8 cellular contexts compared by ENCODE assay signal in the genomic region with DNA sequence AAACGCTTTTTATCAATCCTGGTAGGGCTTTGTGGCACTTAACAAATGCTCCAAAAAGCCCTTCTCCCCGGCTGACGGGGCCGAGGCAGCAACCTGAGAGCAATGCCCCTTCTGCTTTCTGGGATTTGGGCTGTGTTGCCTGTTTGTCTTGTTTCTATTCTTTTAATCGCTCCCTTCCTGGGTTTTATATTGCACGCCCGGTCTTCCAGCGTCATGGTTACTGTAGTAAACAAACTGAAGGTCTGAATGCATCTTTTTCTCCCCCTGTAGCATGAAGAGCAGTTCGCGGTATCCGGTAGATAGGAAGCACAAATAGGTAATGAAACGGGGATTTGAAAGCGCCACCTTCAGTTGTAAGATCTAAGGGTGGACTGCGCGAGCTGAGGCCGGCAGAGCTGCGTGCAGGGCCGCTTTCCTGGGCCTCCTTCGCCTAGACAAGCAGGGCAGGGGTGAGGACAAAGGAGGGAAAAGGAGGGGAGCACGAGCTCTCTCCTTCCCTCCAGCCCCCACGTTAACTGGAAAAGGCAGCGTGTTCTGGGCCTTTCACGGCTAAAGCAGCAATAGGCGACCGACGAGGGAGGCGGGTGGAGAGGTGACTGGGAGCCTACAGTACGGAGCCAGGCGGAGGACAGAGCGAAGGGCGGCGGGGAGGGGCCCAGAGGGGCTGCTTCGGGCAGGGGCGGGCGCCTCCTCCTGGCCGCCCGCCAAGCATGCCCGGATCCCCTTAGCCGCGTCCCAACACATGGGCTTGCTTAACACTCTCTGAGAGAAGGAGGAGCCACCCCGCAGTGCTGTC. TPM values are rescaled to one million over a fixed set of nuclear protein-coding genes. Genes with fewer than 3 reads are reported as not detected.
DNase-seq lines count a peak whose midpoint lies in the region; ATAC-seq, FAIRE-seq and TF ChIP-seq lines count a peak whose summit lies in the region.

No MANE protein-coding gene starts in this region.

- H2BK15ac ChIP-seq in H9 (ENCODE audit: low read depth, low read length) = no peak overlapping the region

- peak overlapping the region; percentile 27 for H3K9ac ChIP-seq in H9 (ENCODE audit: extremely low read depth, insufficient read length, low read length)

- H2BK12ac ChIP-seq in H9 (ENCODE audit: insufficient read length, low read depth, low read length) = no peak overlapping the region

- H3K36me3 Mint-ChIP-seq in H9 (ENCODE audit: insufficient read depth in 1 of 3, low read depth in 3 of 3) (no peaks in the 10 kb centered on the region), neural crest cell (ENCODE audit: low read depth) (no peaks in the 10 kb centered on the region)
- H3K36me3 Mint-ChIP-seq in activated T-cell treated with anti-CD3 and anti-CD28 coated beads, Interleukin-2, amount 50 U/mL, for 4 hours (ENCODE audit: insufficient read depth) = no peaks in the 10 kb centered on the region

- H3K27ac Mint-ChIP-seq in H9 (peak overlapping the region; percentile 56 to 98 (median 98)), neural crest cell (ENCODE audit: unreplicated experiment) (peak overlapping the region; percentile 94)

- WGBS in H9 (ENCODE audit: extremely low coverage, insufficient read length, low lambda C conversion rate) = no CpG with 5 or more reads among the region's 41 CpGs
- 2 to 10% methylated on average over 28 to 34 of the region's 41 CpGs for WGBS in upper lobe of left lung, 2 donors

- H4K5ac ChIP-seq in H9 (ENCODE audit: insufficient read length, low read depth, low read length) = no peak overlapping the region

- no peak overlapping the region for H4K8ac ChIP-seq in H9 (replicated peaks; ENCODE audit: insufficient read length, low read depth, low read length)

- no peaks in the 10 kb centered on the region for H4K20me1 ChIP-seq in H9 (ENCODE audit: control insufficient read depth, insufficient read depth, insufficient read length)

- TF ChIP-seq CTCF in GM12874 (IDR thresholded peaks at IDR 0.05; ENCODE audit: insufficient read depth, low read depth, low read length) = peak; percentile 66
- TF ChIP-seq CTCF in H9 (conservative IDR thresholded peaks at IDR 0.05) = peak; percentile 82
- TF ChIP-seq CTCF in neural crest cell (conservative IDR thresholded peaks at IDR 0.05) = peak; percentile 62
- TF ChIP-seq CTCF in upper lobe of left lung (IDR thresholded peaks at IDR 0.05) = no peak

- H3K23me2 ChIP-seq in H9 (ENCODE audit: insufficient read length, low read depth, low read length, poor library complexity, severe bottlenecking) = peaks cover 5% of the 10 kb centered on the region

- no peak overlapping the region for H2BK20ac ChIP-seq in H9 (ENCODE audit: low read depth, low read length, poor library complexity, severe bottlenecking)

- no peak for TF ChIP-seq EP300 in upper lobe of left lung (IDR thresholded peaks at IDR 0.05)

- DNase-seq in H9 = peak; percentile 90
- DNase-seq in NCI-H1694 (lab: John Stamatoyannopoulos, UW) = peak; percentile 81
- DNase-seq in activated T-cell treated with anti-CD3 and anti-CD28 coated beads, Interleukin-2, amount 50 U/mL, for 4 hours = no peak
- DNase-seq in foreskin melanocyte = peak; percentile 52
- DNase-seq in neural crest cell (ENCODE audit: low read depth, low spot score) = peak; percentile 66
- peak; percentile 44 to 91 for DNase-seq in upper lobe of left lung
- DNase-seq in H54 (ENCODE audit: insufficient read length, low spot score) = no peak

- no peaks in the 10 kb centered on the region for H3K9me3 Mint-ChIP-seq in H9
- H3K9me3 Mint-ChIP-seq in activated T-cell treated with anti-CD3 and anti-CD28 coated beads, Interleukin-2, amount 50 U/mL, for 4 hours = no peaks in the 10 kb centered on the region
- no peaks in the 10 kb centered on the region for H3K9me3 Mint-ChIP-seq in neural crest cell

- no peaks in the 10 kb centered on the region for H3K27me3 ChIP-seq in H9 (ENCODE audit: insufficient read depth, low read length)
- H3K27me3 ChIP-seq in upper lobe of left lung = no peaks in the 10 kb centered on the region

- H3K79me1 ChIP-seq in H9 (ENCODE audit: insufficient read depth, low read depth, low read length, poor library complexity, severe bottlenecking) = no peaks in the 10 kb centered on the region

- H3K36me3 ChIP-seq in upper lobe of left lung = no peaks in the 10 kb centered on the region

- peak; percentile 70 to 81 for ATAC-seq in activated T-cell treated with anti-CD3 and anti-CD28 coated beads, Interleukin-2, amount 50 U/mL, for 4 hours
- peak; percentile 82 to 93 for ATAC-seq in upper lobe of left lung (ENCODE audit: low FRiP score in 2 of 2)

- H3K9me3 ChIP-seq in H9 (ENCODE audit: control insufficient read depth, low read depth, low read length) (no peaks in the 10 kb centered on the region), upper lobe of left lung (no peaks in the 10 kb centered on the region)

- H2AFZ ChIP-seq in H9 (ENCODE audit: low read length) = peak overlapping the region; percentile 10

- no peaks in the 10 kb centered on the region for H3K79me2 ChIP-seq in H9 (ENCODE audit: insufficient read depth, low read length)

- TF ChIP-seq POLR2A in upper lobe of left lung (IDR thresholded peaks at IDR 0.05) = peak in 1 of 4 donors; percentile 36
- TF ChIP-seq POLR2A in H54 (IDR thresholded peaks at IDR 0.05; ENCODE audit: low read depth, low read length) = no peak

- H3K4ac ChIP-seq in H9 (ENCODE audit: low read depth, low read length) = no peak overlapping the region

- peak overlapping the region in 3 of 4 donors; percentile 32 to 50 (median 46) for H3K4me3 ChIP-seq in upper lobe of left lung

- no peak overlapping the region for H2AK5ac ChIP-seq in H9 (ENCODE audit: insufficient read length, low read length)

- no peak overlapping the region for H3T11ph ChIP-seq in H9 (ENCODE audit: low read length)

- H4K91ac ChIP-seq in H9 (ENCODE audit: insufficient read length, low read depth, low read length) = no peak overlapping the region

- no peak overlapping the region for H3K56ac ChIP-seq in H9 (ENCODE audit: insufficient read length, low read depth, low read length)

- H3K4me2 ChIP-seq in H9 (ENCODE audit: insufficient read depth, insufficient read length, low read length) = peak overlapping the region; percentile 26

- H3K4me3 Mint-ChIP-seq in H9 (peak overlapping the region; percentile 62 to 75), neural crest cell (peak overlapping the region; percentile 68)
- peak overlapping the region; percentile 75 for H3K4me3 Mint-ChIP-seq in activated T-cell treated with anti-CD3 and anti-CD28 coated beads, Interleukin-2, amount 50 U/mL, for 4 hours

- peak overlapping the region; percentile 19 for H3K27ac ChIP-seq in H9 (ENCODE audit: insufficient read length, low read depth, low read length)
- H3K27ac ChIP-seq in upper lobe of left lung = peak overlapping the region; percentile 25 to 61 (median 56)

- no peak overlapping the region for H2BK5ac ChIP-seq in H9 (ENCODE audit: insufficient read length, low read length)

- no peaks in the 10 kb centered on the region; the same call in 1 of the 2 replicates for H3K27me3 Mint-ChIP-seq in H9 (ENCODE audit: low read depth)
- H3K27me3 Mint-ChIP-seq in activated T-cell treated with anti-CD3 and anti-CD28 coated beads, Interleukin-2, amount 50 U/mL, for 4 hours (ENCODE audit: low read depth) = peaks cover 43% of the 10 kb centered on the region
- no peaks in the 10 kb centered on the region for H3K27me3 Mint-ChIP-seq in neural crest cell (ENCODE audit: low read depth)

- H3K18ac ChIP-seq in H9 (ENCODE audit: insufficient read length, low read depth, low read length) = peak overlapping the region; percentile 65

- no peak for FAIRE-seq in H54 (lab: Jason Lieb, UNC)

- H3K4me1 ChIP-seq in H9 (ENCODE audit: insufficient read depth, low read length) = peaks cover 17% of the 10 kb centered on the region
- H3K4me1 ChIP-seq in upper lobe of left lung = peaks cover 8 to 26% (median 9%) of the 10 kb centered on the region in 4 donors

- H3K23ac ChIP-seq in H9 (ENCODE audit: insufficient read length, low read depth, low read length) = no peak overlapping the region

- H3K4me1 Mint-ChIP-seq in H9 (peaks cover 51 to 55% of the 10 kb centered on the region in 2 experiments), neural crest cell (peaks cover 34% of the 10 kb centered on the region)
- peaks cover 11% of the 10 kb centered on the region for H3K4me1 Mint-ChIP-seq in activated T-cell treated with anti-CD3 and anti-CD28 coated beads, Interleukin-2, amount 50 U/mL, for 4 hours (ENCODE audit: low read depth)

- no peak overlapping the region for H2BK120ac ChIP-seq in H9 (ENCODE audit: low read depth, low read length, poor library complexity, severe bottlenecking)

- H3K14ac ChIP-seq in H9 (ENCODE audit: insufficient read depth, low read length) = peak overlapping the region; percentile 71; the same call in 1 of the 2 replicates

RNA-seq across cellular contexts. Expression of gene ZNF366, which starts 49.3 kb away (rescaled TPM):
- not detected in 2 replicates for total RNA-seq in H9 (2021)
- total RNA-seq in activated T-cell treated with anti-CD3 and anti-CD28 coated beads, Interleukin-2, amount 50 U/mL, for 4 hours = not detected
- not detected in 2 replicates for total RNA-seq in neural crest cell
- 10 to 100 TPM in 2 of 6 donors, 1 to 10 TPM in 4; 3.1 to 12.4 (median 6.3) TPM for total RNA-seq in upper lobe of left lung

Comparison
In these comparisons a context has a peak if more than half of its experiments do, and no peak if none do; other contexts are left out.
1. CTCF ChIP-seq: peak in GM12874 (single experiment), H9 (single experiment) and neural crest cell (single experiment); none in upper lobe of left lung (0 of 6).
2. DNase-seq: peak in H9 (single experiment), NCI-H1694 (single experiment), foreskin melanocyte (single experiment), neural crest cell (single experiment) and upper lobe of left lung (2 of 2); none in activated T-cell treated with anti-CD3 and anti-CD28 coated beads, Interleukin-2, amount 50 U/mL, for 4 hours (single experiment) and H54 (single experiment).
3. Peak in every context shown above with its lines, with median percentiles within 50 percentile points of each other: H3K4me3 Mint-ChIP-seq.